1 cellular context compared by ENCODE assay signal in genomic region chr3:121768452-121768851, GRCh38.
A peak's percentile ranks its signal among the peaks of the same experiment; 100 is the strongest.
TF ChIP-seq lines count a peak whose summit lies in the region.

No MANE protein-coding gene starts in this region.

TF ChIP-seq in K562, 482 proteins besides CTCF, POLR2A, EP300 and RAD21:
- no peak for TF ChIP-seq ZNF76 (CRISPR knock-in tag; IDR thresholded peaks at IDR 0.05; ENCODE audit: borderline replicate concordance)
- TF ChIP-seq SPI1 (IDR thresholded peaks at IDR 0.05; ENCODE audit: borderline replicate concordance, low read depth, low read length), result peak; percentile 90
TF ChIP-seq in K562: peak in this region for 1.
